1 cellular context compared by ENCODE assay signal in the genomic region with DNA sequence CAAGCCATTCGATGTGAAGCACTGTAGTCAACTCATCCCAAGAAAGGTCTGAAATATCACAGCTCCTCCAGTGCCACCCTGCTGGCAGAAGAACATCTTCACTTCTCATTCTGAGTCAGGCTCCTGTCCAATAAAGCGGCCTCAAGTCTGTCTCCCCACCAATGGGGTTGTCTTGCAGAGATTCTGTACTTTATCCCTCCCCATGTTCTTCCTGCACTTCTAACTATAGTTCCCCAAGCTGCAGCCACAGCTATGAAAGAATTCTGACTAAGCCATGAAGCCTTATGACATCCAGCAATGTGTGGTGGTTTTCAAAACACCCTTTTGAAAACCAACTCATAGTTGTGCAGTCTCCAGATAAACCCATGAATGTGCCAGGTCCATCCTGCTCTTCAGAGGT.
TF ChIP-seq lines count a peak whose summit lies in the region.

No MANE protein-coding gene starts in this region.

TF ChIP-seq in SK-N-SH, 30 proteins besides CTCF, POLR2A, EP300 and RAD21 (continued from another document):
- TF ChIP-seq RCOR1 (IDR thresholded peaks at IDR 0.05; ENCODE audit: low read length) (no peak), FOSL2 (IDR thresholded peaks at IDR 0.05; ENCODE audit: borderline replicate concordance, low read depth) (no peak), TAF1 (IDR thresholded peaks at IDR 0.05; ENCODE audit: borderline replicate concordance, low read depth, low read length) (no peak), MEF2A (IDR thresholded peaks at IDR 0.05; ENCODE audit: borderline replicate concordance, low read depth) (no peak), MXI1 (IDR thresholded peaks at IDR 0.05; ENCODE audit: low read depth, low read length) (no peak)
- TF ChIP-seq, protein P1, sequence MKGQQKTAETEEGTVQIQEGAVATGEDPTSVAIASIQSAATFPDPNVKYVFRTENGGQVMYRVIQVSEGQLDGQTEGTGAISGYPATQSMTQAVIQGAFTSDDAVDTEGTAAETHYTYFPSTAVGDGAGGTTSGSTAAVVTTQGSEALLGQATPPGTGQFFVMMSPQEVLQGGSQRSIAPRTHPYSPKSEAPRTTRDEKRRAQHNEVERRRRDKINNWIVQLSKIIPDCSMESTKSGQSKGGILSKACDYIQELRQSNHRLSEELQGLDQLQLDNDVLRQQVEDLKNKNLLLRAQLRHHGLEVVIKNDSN (IDR thresholded peaks at IDR 0.05; ENCODE audit: borderline replicate concordance, low read depth): no peak
